ENCODE assay signal across 15 cellular contexts in genomic region chr16:79993810-79994209, GRCh38.
"Had no signal": no experiment of that assay in that cellular context is flagged by ENCODE, and none has a peak within 500 bp of the region (broad histone marks: within the 10 kb centered on the region; RNA-seq: fewer than 3 reads in every experiment).

No MANE protein-coding gene starts in this region.

- H3K36me3 Mint-ChIP-seq: naive thymus-derived CD8-positive, alpha-beta T cell; stimulated activated memory B cell treated with anti-CD40 and anti-IgM and Interleukin-4, amounts not matched to agents 10 μg/mL and 1 μg/mL and 100 μg/mL, for 72 hours had no signal

- DNase-seq: effector memory CD4-positive, alpha-beta T cell; foreskin fibroblast; naive thymus-derived CD8-positive, alpha-beta T cell; right cardiac atrium; spleen; stimulated activated CD4-positive, alpha-beta T cell treated with anti-CD3 and anti-CD28 coated beads, Interleukin-15, amount 100 ng/mL, for 24 hours; stimulated activated CD4-positive, alpha-beta T cell treated with anti-CD3 and anti-CD28 coated beads, Interleukin-1b, Interleukin-23, amount 100 ng/mL, for 48 hours; stimulated activated CD4-positive, alpha-beta T cell treated with anti-CD3 and anti-CD28 coated beads, Interleukin-4, amount 100 ng/mL, for 24 hours; testis; upper lobe of left lung; uterus had no signal

- H3K27me3 ChIP-seq: esophagus muscularis mucosa, testis, upper lobe of left lung, uterus had no signal

- H3K36me3 ChIP-seq: esophagus muscularis mucosa, spleen, upper lobe of left lung, uterus had no signal

- H3K27ac ChIP-seq: esophagus muscularis mucosa, spleen, testis, upper lobe of left lung, uterus had no signal

- H3K27ac Mint-ChIP-seq: naive thymus-derived CD8-positive, alpha-beta T cell; stimulated activated memory B cell treated with anti-CD40 and anti-IgM and Interleukin-4, amounts not matched to agents 10 μg/mL and 1 μg/mL and 100 μg/mL, for 72 hours; stimulated activated naive CD8-positive, alpha-beta T cell treated with anti-CD3 and anti-CD28 coated beads, Interleukin-15, Interleukin-2, amounts not matched to agents 100 ng/mL and 50 ng/mL, for 24 hours had no signal

- H3K9me3 Mint-ChIP-seq: naive thymus-derived CD8-positive, alpha-beta T cell; stimulated activated naive CD8-positive, alpha-beta T cell treated with anti-CD3 and anti-CD28 coated beads, Interleukin-15, Interleukin-2, amounts not matched to agents 100 ng/mL and 50 ng/mL, for 24 hours had no signal

- ATAC-seq: naive thymus-derived CD8-positive, alpha-beta T cell; stimulated activated memory B cell treated with anti-CD40 and anti-IgM and Interleukin-4, amounts not matched to agents 10 μg/mL and 1 μg/mL and 100 μg/mL, for 72 hours had no signal

- H3K4me1 Mint-ChIP-seq: naive thymus-derived CD8-positive, alpha-beta T cell; stimulated activated memory B cell treated with anti-CD40 and anti-IgM and Interleukin-4, amounts not matched to agents 10 μg/mL and 1 μg/mL and 100 μg/mL, for 72 hours had no signal

- H3K9me3 ChIP-seq: esophagus muscularis mucosa, spleen, testis, upper lobe of left lung, uterus had no signal

- H3K4me3 ChIP-seq: esophagus muscularis mucosa, spleen, testis, upper lobe of left lung, uterus had no signal

- H3K4me1 ChIP-seq: spleen, testis, upper lobe of left lung, uterus had no signal

- H3K27me3 Mint-ChIP-seq: stimulated activated memory B cell treated with anti-CD40 and anti-IgM and Interleukin-4, amounts not matched to agents 10 μg/mL and 1 μg/mL and 100 μg/mL, for 72 hours; stimulated activated naive CD8-positive, alpha-beta T cell treated with anti-CD3 and anti-CD28 coated beads, Interleukin-15, Interleukin-2, amounts not matched to agents 100 ng/mL and 50 ng/mL, for 24 hours had no signal

- H3K4me3 Mint-ChIP-seq: naive thymus-derived CD8-positive, alpha-beta T cell; neural crest cell; stimulated activated memory B cell treated with anti-CD40 and anti-IgM and Interleukin-4, amounts not matched to agents 10 μg/mL and 1 μg/mL and 100 μg/mL, for 72 hours; stimulated activated naive CD8-positive, alpha-beta T cell treated with anti-CD3 and anti-CD28 coated beads, Interleukin-15, Interleukin-2, amounts not matched to agents 100 ng/mL and 50 ng/mL, for 24 hours had no signal
